ENCODE assay signal across 28 cellular contexts in genomic region chr20:41355598-41356203, GRCh38. TPM values are rescaled to one million over a fixed set of nuclear protein-coding genes. Genes with fewer than 3 reads are reported as not detected.
"Had no signal": no experiment of that assay in that cellular context is flagged by ENCODE, and none has a peak within 500 bp of the region (broad histone marks: within the 10 kb centered on the region; RNA-seq: fewer than 3 reads in every experiment).

No MANE protein-coding gene starts in this region.

- H3K9me3 ChIP-seq: ascending aorta had no signal

- H3K27me3 ChIP-seq: ascending aorta, cardiac muscle cell had no signal

- H3K36me3 ChIP-seq: cardiac muscle cell had no signal

- H3K4me3 ChIP-seq: ascending aorta, cardiac muscle cell had no signal

- H3K4me1 ChIP-seq: ascending aorta had no signal

- H3K27ac ChIP-seq: ascending aorta, cardiac muscle cell, WERI-Rb-1 had no signal

- DNase-seq: activated CD4-positive, alpha-beta T cell treated with anti-CD3 and anti-CD28 coated beads for 1 hour; activated CD4-positive, alpha-beta T cell treated with anti-CD3 and anti-CD28 coated beads, Interleukin-2, amount 10 ng/mL, durations not matched to agents 24 days and 14 days; activated CD4-positive, alpha-beta T cell treated with anti-CD3 and anti-CD28 coated beads, Interleukin-2, amount 50 U/mL, for 48 hours; activated CD4-positive, CD25-positive, alpha-beta regulatory T cell; activated CD8-positive, alpha-beta T cell treated with anti-CD3 and anti-CD28 coated beads, Interleukin-2, amount 10 ng/mL, durations not matched to agents 7 days and 5 days; activated gamma-delta T cell; activated naive CD4-positive, alpha-beta T cell treated with Interleukin-2 at 50 U/mL for 16 hours; activated naive CD8-positive, alpha-beta T cell treated with anti-CD3 and anti-CD28 coated beads, Interleukin-2, amount 10 ng/mL, durations not matched to agents 7 days and 5 days; activated T-cell treated with anti-CD3 and anti-CD28 coated beads, Interleukin-2, amount 50 U/mL, for 24 hours; amygdala; Kasumi-1; KG1; MM.1S; MV-4-11; NCI-H1092; NCI-H1436 treated with DMSO at 0.1 percent for 48 hours; NCI-H1694 treated with DMSO at 0.1 percent for 48 hours; NCI-H2029; NCI-H345; NCI-H524 treated with DMSO at 0.1 percent for 48 hours; SW 1271; T-helper 1 cell; T-helper 2 cell; T-helper 9 cell; WERI-Rb-1 had no signal

RNA-seq across cellular contexts. Expression of gene EMILIN3, which starts 10.9 kb away (rescaled TPM):
- total RNA-seq: activated CD8-positive, alpha-beta T cell treated with anti-CD3 and anti-CD28 coated beads, Interleukin-2, amount 10 ng/mL, durations not matched to agents 7 days and 5 days; activated naive CD8-positive, alpha-beta T cell treated with anti-CD3 and anti-CD28 coated beads, Interleukin-2, amount 10 ng/mL, durations not matched to agents 7 days and 5 days; activated T-helper 2 cell treated with anti-CD3 and anti-CD28 coated beads, Interferon-gamma antibody, Interleukin-2, Interleukin-4, amounts not matched to agents 10 μg/mL and 5 μg/mL and 100 μg/mL, durations not matched to agents 14 hours and 24 hours and 36 hours had no signal
